1 cellular context compared by ENCODE assay signal in the genomic region with DNA sequence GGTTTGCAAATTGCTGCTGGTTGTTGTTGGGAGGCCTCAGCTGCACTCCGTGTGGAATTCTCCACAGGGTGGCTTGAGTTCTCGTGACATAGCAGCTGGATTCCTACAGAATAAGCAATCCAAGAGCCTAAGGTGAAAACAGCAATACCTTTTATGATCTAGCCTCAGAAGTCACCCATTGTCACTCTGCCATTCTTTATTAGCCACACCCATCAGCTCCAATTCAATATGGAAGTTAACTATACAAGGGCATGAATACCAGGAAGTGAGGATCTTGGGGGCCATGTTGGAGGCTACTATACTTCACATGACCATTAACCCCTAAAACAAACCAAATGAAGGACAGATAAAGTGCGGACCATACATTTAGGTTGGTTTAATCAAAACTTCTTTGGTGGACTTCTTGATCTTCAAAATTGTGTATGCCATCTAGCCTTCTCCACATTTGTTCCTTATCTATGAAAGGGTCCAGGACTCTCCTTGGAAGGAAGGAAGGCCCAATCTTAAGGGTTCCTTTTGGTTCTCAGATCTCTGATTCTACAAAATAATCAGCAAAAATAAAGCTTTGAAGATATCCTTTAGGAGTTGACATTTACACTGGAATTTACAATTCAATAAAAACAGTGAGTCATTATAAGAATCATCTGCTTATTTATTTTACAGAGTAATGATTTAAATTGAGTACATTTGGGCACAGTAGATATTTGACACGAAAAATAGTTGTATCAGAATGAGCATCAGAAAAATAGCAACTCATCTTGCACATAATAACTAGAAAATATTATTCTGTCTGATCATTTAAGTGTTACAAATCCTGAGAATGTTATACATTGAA.
A peak's percentile ranks its signal among the peaks of the same experiment; 100 is the strongest.
TF ChIP-seq lines count a peak whose summit lies in the region.

No MANE protein-coding gene starts in this region.

TF ChIP-seq in K562, 482 proteins besides CTCF, POLR2A, EP300 and RAD21 (continued from another document and continues in another):
- TF ChIP-seq NR2C1 (IDR thresholded peaks at IDR 0.05) (no peak), NR2C1 (tag; IDR thresholded peaks at IDR 0.05) (peak; percentile 68), CBX2 (IDR thresholded peaks at IDR 0.05; ENCODE audit: insufficient read depth, low read length, poor library complexity, severe bottlenecking) (no peak), FUS (optimal IDR thresholded peaks at IDR 0.05; ENCODE audit: low read depth, low read length) (no peak), ZNF76 (CRISPR knock-in tag; IDR thresholded peaks at IDR 0.05; ENCODE audit: borderline replicate concordance) (0 out of 2 replicates have a peak, but pooled peaks have one; percentile 5), ZNF584 (CRISPR knock-in tag; IDR thresholded peaks at IDR 0.05; ENCODE audit: low read depth) (no peak; the same call in 1 of the 2 replicates), ZKSCAN3 (CRISPR knock-in tag; IDR thresholded peaks at IDR 0.05) (no peak), ZNF696 (CRISPR knock-in tag; conservative IDR thresholded peaks at IDR 0.05) (no peak), GATAD2B (IDR thresholded peaks at IDR 0.05; ENCODE audit: borderline replicate concordance) (no peak), FOXM1 (IDR thresholded peaks at IDR 0.05; ENCODE audit: low read depth) (no peak), FOXM1 (CRISPR knock-in tag; IDR thresholded peaks at IDR 0.05; ENCODE audit: low read depth) (no peak), HCFC1 (IDR thresholded peaks at IDR 0.05; ENCODE audit: low read depth, low read length) (no peak), KDM1A (IDR thresholded peaks at IDR 0.05) (no peak), ZC3H4 (CRISPR knock-in tag; IDR thresholded peaks at IDR 0.05; ENCODE audit: borderline replicate concordance) (no peak), CHD4 (IDR thresholded peaks at IDR 0.05; ENCODE audit: insufficient read depth, insufficient replicate concordance, low read depth, low read length, poor library complexity, severe bottlenecking) (no peak), NFRKB (IDR thresholded peaks at IDR 0.05; ENCODE audit: low read depth) (0 out of 2 replicates have a peak, but pooled peaks have one; percentile 26), ARID1B (IDR thresholded peaks at IDR 0.05) (no peak), FOS (IDR thresholded peaks at IDR 0.05; ENCODE audit: extremely low read depth, insufficient read length) (no peak), ZNF124 (CRISPR knock-in tag; IDR thresholded peaks at IDR 0.05) (no peak), NR1H2 (CRISPR knock-in tag; IDR thresholded peaks at IDR 0.05) (no peak), TEAD1 (CRISPR knock-in tag; IDR thresholded peaks at IDR 0.05) (no peak; a peak in 1 of 4 replicates), ZNF717 (CRISPR knock-in tag; IDR thresholded peaks at IDR 0.05) (no peak), PCBP1 (IDR thresholded peaks at IDR 0.05; ENCODE audit: low read depth, low read length, poor library complexity, severe bottlenecking) (no peak), ZNF133 (CRISPR knock-in tag; IDR thresholded peaks at IDR 0.05) (no peak), SIX5 (IDR thresholded peaks at IDR 0.05; ENCODE audit: borderline replicate concordance in 1 of 2, insufficient read depth in 1 of 2, low read depth in 1 of 2, low read length in 2 of 2) (no peak), TCF3 (CRISPR knock-in tag; IDR thresholded peaks at IDR 0.05) (no peak)
- TF ChIP-seq, protein P1, sequence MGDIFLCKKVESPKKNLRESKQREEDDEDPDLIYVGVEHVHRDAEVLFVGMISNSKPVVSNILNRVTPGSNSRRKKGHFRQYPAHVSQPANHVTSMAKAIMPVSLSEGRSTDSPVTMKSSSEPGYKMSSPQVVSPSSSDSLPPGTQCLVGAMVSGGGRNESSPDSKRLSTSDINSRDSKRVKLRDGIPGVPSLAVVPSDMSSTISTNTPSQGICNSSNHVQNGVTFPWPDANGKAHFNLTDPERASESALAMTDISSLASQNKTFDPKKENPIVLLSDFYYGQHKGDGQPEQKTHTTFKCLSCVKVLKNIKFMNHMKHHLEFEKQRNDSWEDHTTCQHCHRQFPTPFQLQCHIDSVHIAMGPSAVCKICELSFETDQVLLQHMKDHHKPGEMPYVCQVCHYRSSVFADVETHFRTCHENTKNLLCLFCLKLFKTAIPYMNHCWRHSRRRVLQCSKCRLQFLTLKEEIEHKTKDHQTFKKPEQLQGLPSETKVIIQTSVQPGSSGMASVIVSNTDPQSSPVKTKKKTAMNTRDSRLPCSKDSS (IDR thresholded peaks at IDR 0.05; ENCODE audit: low read depth, partially characterized antibody) = no peak
- TF ChIP-seq, protein P2, sequence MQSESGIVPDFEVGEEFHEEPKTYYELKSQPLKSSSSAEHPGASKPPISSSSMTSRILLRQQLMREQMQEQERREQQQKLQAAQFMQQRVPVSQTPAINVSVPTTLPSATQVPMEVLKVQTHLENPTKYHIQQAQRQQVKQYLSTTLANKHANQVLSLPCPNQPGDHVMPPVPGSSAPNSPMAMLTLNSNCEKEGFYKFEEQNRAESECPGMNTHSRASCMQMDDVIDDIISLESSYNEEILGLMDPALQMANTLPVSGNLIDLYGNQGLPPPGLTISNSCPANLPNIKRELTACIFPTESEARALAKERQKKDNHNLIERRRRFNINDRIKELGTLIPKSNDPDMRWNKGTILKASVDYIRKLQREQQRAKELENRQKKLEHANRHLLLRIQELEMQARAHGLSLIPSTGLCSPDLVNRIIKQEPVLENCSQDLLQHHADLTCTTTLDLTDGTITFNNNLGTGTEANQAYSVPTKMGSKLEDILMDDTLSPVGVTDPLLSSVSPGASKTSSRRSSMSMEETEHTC (IDR thresholded peaks at IDR 0.05) = no peak
- TF ChIP-seq, protein P3, sequence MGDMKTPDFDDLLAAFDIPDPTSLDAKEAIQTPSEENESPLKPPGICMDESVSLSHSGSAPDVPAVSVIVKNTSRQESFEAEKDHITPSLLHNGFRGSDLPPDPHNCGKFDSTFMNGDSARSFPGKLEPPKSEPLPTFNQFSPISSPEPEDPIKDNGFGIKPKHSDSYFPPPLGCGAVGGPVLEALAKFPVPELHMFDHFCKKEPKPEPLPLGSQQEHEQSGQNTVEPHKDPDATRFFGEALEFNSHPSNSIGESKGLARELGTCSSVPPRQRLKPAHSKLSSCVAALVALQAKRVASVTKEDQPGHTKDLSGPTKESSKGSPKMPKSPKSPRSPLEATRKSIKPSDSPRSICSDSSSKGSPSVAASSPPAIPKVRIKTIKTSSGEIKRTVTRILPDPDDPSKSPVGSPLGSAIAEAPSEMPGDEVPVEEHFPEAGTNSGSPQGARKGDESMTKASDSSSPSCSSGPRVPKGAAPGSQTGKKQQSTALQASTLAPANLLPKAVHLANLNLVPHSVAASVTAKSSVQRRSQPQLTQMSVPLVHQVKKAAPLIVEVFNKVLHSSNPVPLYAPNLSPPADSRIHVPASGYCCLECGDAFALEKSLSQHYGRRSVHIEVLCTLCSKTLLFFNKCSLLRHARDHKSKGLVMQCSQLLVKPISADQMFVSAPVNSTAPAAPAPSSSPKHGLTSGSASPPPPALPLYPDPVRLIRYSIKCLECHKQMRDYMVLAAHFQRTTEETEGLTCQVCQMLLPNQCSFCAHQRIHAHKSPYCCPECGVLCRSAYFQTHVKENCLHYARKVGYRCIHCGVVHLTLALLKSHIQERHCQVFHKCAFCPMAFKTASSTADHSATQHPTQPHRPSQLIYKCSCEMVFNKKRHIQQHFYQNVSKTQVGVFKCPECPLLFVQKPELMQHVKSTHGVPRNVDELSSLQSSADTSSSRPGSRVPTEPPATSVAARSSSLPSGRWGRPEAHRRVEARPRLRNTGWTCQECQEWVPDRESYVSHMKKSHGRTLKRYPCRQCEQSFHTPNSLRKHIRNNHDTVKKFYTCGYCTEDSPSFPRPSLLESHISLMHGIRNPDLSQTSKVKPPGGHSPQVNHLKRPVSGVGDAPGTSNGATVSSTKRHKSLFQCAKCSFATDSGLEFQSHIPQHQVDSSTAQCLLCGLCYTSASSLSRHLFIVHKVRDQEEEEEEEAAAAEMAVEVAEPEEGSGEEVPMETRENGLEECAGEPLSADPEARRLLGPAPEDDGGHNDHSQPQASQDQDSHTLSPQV (IDR thresholded peaks at IDR 0.05) = peak; percentile 53; the same call in 1 of the 2 replicates
- TF ChIP-seq, protein P4, sequence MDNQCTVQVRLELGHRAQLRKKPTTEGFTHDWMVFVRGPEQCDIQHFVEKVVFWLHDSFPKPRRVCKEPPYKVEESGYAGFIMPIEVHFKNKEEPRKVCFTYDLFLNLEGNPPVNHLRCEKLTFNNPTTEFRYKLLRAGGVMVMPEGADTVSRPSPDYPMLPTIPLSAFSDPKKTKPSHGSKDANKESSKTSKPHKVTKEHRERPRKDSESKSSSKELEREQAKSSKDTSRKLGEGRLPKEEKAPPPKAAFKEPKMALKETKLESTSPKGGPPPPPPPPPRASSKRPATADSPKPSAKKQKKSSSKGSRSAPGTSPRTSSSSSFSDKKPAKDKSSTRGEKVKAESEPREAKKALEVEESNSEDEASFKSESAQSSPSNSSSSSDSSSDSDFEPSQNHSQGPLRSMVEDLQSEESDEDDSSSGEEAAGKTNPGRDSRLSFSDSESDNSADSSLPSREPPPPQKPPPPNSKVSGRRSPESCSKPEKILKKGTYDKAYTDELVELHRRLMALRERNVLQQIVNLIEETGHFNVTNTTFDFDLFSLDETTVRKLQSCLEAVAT (IDR thresholded peaks at IDR 0.05) = no peak
- TF ChIP-seq, protein P5, sequence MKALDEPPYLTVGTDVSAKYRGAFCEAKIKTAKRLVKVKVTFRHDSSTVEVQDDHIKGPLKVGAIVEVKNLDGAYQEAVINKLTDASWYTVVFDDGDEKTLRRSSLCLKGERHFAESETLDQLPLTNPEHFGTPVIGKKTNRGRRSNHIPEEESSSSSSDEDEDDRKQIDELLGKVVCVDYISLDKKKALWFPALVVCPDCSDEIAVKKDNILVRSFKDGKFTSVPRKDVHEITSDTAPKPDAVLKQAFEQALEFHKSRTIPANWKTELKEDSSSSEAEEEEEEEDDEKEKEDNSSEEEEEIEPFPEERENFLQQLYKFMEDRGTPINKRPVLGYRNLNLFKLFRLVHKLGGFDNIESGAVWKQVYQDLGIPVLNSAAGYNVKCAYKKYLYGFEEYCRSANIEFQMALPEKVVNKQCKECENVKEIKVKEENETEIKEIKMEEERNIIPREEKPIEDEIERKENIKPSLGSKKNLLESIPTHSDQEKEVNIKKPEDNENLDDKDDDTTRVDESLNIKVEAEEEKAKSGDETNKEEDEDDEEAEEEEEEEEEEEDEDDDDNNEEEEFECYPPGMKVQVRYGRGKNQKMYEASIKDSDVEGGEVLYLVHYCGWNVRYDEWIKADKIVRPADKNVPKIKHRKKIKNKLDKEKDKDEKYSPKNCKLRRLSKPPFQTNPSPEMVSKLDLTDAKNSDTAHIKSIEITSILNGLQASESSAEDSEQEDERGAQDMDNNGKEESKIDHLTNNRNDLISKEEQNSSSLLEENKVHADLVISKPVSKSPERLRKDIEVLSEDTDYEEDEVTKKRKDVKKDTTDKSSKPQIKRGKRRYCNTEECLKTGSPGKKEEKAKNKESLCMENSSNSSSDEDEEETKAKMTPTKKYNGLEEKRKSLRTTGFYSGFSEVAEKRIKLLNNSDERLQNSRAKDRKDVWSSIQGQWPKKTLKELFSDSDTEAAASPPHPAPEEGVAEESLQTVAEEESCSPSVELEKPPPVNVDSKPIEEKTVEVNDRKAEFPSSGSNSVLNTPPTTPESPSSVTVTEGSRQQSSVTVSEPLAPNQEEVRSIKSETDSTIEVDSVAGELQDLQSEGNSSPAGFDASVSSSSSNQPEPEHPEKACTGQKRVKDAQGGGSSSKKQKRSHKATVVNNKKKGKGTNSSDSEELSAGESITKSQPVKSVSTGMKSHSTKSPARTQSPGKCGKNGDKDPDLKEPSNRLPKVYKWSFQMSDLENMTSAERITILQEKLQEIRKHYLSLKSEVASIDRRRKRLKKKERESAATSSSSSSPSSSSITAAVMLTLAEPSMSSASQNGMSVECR (CRISPR knock-in tag; IDR thresholded peaks at IDR 0.05) = no peak
- TF ChIP-seq, protein P6, sequence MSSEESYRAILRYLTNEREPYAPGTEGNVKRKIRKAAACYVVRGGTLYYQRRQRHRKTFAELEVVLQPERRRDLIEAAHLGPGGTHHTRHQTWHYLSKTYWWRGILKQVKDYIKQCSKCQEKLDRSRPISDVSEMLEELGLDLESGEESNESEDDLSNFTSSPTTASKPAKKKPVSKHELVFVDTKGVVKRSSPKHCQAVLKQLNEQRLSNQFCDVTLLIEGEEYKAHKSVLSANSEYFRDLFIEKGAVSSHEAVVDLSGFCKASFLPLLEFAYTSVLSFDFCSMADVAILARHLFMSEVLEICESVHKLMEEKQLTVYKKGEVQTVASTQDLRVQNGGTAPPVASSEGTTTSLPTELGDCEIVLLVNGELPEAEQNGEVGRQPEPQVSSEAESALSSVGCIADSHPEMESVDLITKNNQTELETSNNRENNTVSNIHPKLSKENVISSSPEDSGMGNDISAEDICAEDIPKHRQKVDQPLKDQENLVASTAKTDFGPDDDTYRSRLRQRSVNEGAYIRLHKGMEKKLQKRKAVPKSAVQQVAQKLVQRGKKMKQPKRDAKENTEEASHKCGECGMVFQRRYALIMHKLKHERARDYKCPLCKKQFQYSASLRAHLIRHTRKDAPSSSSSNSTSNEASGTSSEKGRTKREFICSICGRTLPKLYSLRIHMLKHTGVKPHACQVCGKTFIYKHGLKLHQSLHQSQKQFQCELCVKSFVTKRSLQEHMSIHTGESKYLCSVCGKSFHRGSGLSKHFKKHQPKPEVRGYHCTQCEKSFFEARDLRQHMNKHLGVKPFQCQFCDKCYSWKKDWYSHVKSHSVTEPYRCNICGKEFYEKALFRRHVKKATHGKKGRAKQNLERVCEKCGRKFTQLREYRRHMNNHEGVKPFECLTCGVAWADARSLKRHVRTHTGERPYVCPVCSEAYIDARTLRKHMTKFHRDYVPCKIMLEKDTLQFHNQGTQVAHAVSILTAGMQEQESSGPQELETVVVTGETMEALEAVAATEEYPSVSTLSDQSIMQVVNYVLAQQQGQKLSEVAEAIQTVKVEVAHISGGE (CRISPR knock-in tag; IDR thresholded peaks at IDR 0.05) = no peak; a peak in 1 of 6 replicates
- TF ChIP-seq, protein P7, sequence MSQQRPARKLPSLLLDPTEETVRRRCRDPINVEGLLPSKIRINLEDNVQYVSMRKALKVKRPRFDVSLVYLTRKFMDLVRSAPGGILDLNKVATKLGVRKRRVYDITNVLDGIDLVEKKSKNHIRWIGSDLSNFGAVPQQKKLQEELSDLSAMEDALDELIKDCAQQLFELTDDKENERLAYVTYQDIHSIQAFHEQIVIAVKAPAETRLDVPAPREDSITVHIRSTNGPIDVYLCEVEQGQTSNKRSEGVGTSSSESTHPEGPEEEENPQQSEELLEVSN (IDR thresholded peaks at IDR 0.05; ENCODE audit: borderline replicate concordance in 1 of 2, extremely low read depth in 1 of 2, insufficient read depth in 1 of 2, insufficient read length in 1 of 2, low read depth in 1 of 2, low read length in 1 of 2, poor library complexity in 1 of 2, severe bottlenecking in 1 of 2) = no peak
- TF ChIP-seq, protein P8, sequence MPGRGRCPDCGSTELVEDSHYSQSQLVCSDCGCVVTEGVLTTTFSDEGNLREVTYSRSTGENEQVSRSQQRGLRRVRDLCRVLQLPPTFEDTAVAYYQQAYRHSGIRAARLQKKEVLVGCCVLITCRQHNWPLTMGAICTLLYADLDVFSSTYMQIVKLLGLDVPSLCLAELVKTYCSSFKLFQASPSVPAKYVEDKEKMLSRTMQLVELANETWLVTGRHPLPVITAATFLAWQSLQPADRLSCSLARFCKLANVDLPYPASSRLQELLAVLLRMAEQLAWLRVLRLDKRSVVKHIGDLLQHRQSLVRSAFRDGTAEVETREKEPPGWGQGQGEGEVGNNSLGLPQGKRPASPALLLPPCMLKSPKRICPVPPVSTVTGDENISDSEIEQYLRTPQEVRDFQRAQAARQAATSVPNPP (IDR thresholded peaks at IDR 0.05; ENCODE audit: borderline replicate concordance, insufficient read depth, insufficient read length) = no peak
